In genomic region chr17:44063704-44064639, GRCh38 we compare ENCODE assay signal across 12 cellular contexts. TPM values are rescaled to one million over a fixed set of nuclear protein-coding genes. Genes with fewer than 3 reads are reported as not detected.
DNase-seq lines count a peak whose midpoint lies in the region; ATAC-seq, FAIRE-seq and TF ChIP-seq lines count a peak whose summit lies in the region.
"Had no signal": no experiment of that assay in that cellular context is flagged by ENCODE, and none has a peak within 500 bp of the region (broad histone marks: within the 10 kb centered on the region; RNA-seq: fewer than 3 reads in every experiment).

No MANE protein-coding gene starts in this region.

- DNase-seq in A549 (ENCODE audit: low read depth in 1 of 2, low spot score in 1 of 2) (no peak), T-helper 17 cell (no peak), glutamatergic neuron (no peak), mucosa of gallbladder (ENCODE audit: low spot score) (no peak), DMS53 (lab: John Stamatoyannopoulos, UW) (no peak)
- DNase-seq in CD8-positive, alpha-beta T cell, result no peak
- no peak for DNase-seq in NK-92 treated with Interleukin-12 subunit alpha and Interleukin-12 subunit beta, amount 100 ng/mL, for 24 hours (lab: John Stamatoyannopoulos, UW)
- no peak for DNase-seq in effector memory CD4-positive, alpha-beta T cell
- DNase-seq: C1 segment of cervical spinal cord, hypothalamus, T-helper 9 cell had no signal

- peak overlapping the region; percentile 88 for H3K4me2 ChIP-seq in A549

- H3K36me3 Mint-ChIP-seq in CD8-positive, alpha-beta T cell, result peaks cover 46% of the 10 kb centered on the region
- H3K36me3 Mint-ChIP-seq in T-helper 17 cell (ENCODE audit: low read depth) (no peaks in the 10 kb centered on the region), glutamatergic neuron (ENCODE audit: unreplicated experiment) (no peaks in the 10 kb centered on the region)

- no peaks in the 10 kb centered on the region for H3K27me3 Mint-ChIP-seq in CD8-positive, alpha-beta T cell (ENCODE audit: low read depth)
- H3K27me3 Mint-ChIP-seq in T-helper 17 cell (no peaks in the 10 kb centered on the region), glutamatergic neuron (ENCODE audit: unreplicated experiment) (peaks cover 4% of the 10 kb centered on the region)

- CTCF ChIA-PET in A549 (lab: Yijun Ruan, JAX), result interaction anchor here (1.0 to 6.5 kb wide), 7 partner anchors 9 to 60 kb away, joined by 3 to 27 read pairs (median 6); partner anchors contain the start of gene HDAC5
- CTCF ChIA-PET in CD8-positive, alpha-beta T cell (lab: Charles Lee), result interaction anchor here (0.7 kb wide), 1 partner anchor 20 kb away, joined by 3 read pairs; no protein-coding TSS in a partner anchor

- FAIRE-seq in A549 (lab: Jason Lieb, UNC), result no peak
- FAIRE-seq: bronchial epithelial cell had no signal

- intact Hi-C loops in CD8-positive, alpha-beta T cell (cut with DNase I, micrococcal nuclease), result loop anchor here in 1 of 2 experiments (10.0 kb wide), 1 partner anchor 281 kb away; the partner anchor contains the start of gene GRN

- ATAC-seq in A549 (no peak), T-helper 17 cell (no peak)
- ATAC-seq in CD8-positive, alpha-beta T cell, result no peak

- no peaks in the 10 kb centered on the region for H3K27me3 ChIP-seq in CD8-positive, alpha-beta T cell (ENCODE audit: insufficient read depth, low read length)
- H3K27me3 ChIP-seq in effector memory CD4-positive, alpha-beta T cell (replicated peaks; ENCODE audit: control insufficient read depth, insufficient read depth, low read length, poor library complexity, severe bottlenecking), result no peaks in the 10 kb centered on the region

- H3K4me3 Mint-ChIP-seq in CD8-positive, alpha-beta T cell, result peak overlapping the region; percentile 29
- H3K4me3 Mint-ChIP-seq in T-helper 17 cell (no peak overlapping the region), glutamatergic neuron (ENCODE audit: unreplicated experiment) (no peak overlapping the region)

- TF ChIP-seq POLR2A in A549 (IDR thresholded peaks at IDR 0.05; ENCODE audit: low read length), result no peak

- no peak overlapping the region for H3K4me3 ChIP-seq in A549
- no peak overlapping the region for H3K4me3 ChIP-seq in CD8-positive, alpha-beta T cell (ENCODE audit: low read depth, low read length)
- no peak overlapping the region for H3K4me3 ChIP-seq in effector memory CD4-positive, alpha-beta T cell (ENCODE audit: insufficient read depth, low read depth, low read length, poor library complexity, severe bottlenecking)

- 88% methylated on average over 10 of the region's 10 CpGs for whole genome bisulfite sequencing in A549 (ENCODE audit: missing lambda C conversion rate)

- no peak for TF ChIP-seq EP300 in A549 (IDR thresholded peaks at IDR 0.05)

- TF ChIP-seq CTCF in A549 (IDR thresholded peaks at IDR 0.05), result no peak
- no peak for TF ChIP-seq CTCF in CD8-positive, alpha-beta T cell (IDR thresholded peaks at IDR 0.05)
- TF ChIP-seq CTCF in glutamatergic neuron (IDR thresholded peaks at IDR 0.05; ENCODE audit: partially characterized antibody, unreplicated experiment), result no peak

- peaks cover 6% of the 10 kb centered on the region for H3K36me3 ChIP-seq in CD8-positive, alpha-beta T cell (ENCODE audit: insufficient read depth, low read length)
- peaks cover 3% of the 10 kb centered on the region for H3K36me3 ChIP-seq in effector memory CD4-positive, alpha-beta T cell (ENCODE audit: control insufficient read depth, insufficient read depth, low read length)

- H3K4me1 Mint-ChIP-seq in CD8-positive, alpha-beta T cell (ENCODE audit: low read depth), result peaks cover 55% of the 10 kb centered on the region
- H3K4me1 Mint-ChIP-seq in T-helper 17 cell (peaks cover 38% of the 10 kb centered on the region), glutamatergic neuron (ENCODE audit: low read depth, unreplicated experiment) (peaks cover 5% of the 10 kb centered on the region)

- H3K27ac ChIP-seq in A549, result no peak overlapping the region
- no peak overlapping the region for H3K27ac ChIP-seq in CD8-positive, alpha-beta T cell (ENCODE audit: low read depth, low read length)
- no peak overlapping the region for H3K27ac ChIP-seq in effector memory CD4-positive, alpha-beta T cell (ENCODE audit: insufficient read depth, low read length, poor library complexity, severe bottlenecking)

- no peak for TF ChIP-seq RAD21 in A549 (conservative IDR thresholded peaks at IDR 0.05 in 1 of 2, IDR thresholded peaks at IDR 0.05 in 1 of 2)

- H3K9me3 ChIP-seq in A549 (no peaks in the 10 kb centered on the region), T-helper 17 cell (ENCODE audit: control insufficient read depth, low read length, poor library complexity, severe bottlenecking) (no peaks in the 10 kb centered on the region)
- H3K9me3 ChIP-seq in CD8-positive, alpha-beta T cell (ENCODE audit: low read length), result no peaks in the 10 kb centered on the region
- no peaks in the 10 kb centered on the region for H3K9me3 ChIP-seq in effector memory CD4-positive, alpha-beta T cell (ENCODE audit: control insufficient read depth, low read length)

- H3K9me3 Mint-ChIP-seq in CD8-positive, alpha-beta T cell, result no peaks in the 10 kb centered on the region
- H3K9me3 Mint-ChIP-seq in glutamatergic neuron (ENCODE audit: unreplicated experiment), result peaks cover 3% of the 10 kb centered on the region

- POLR2A ChIA-PET in A549 (lab: Yijun Ruan, JAX), result no interaction called here
- POLR2A ChIA-PET in CD8-positive, alpha-beta T cell (lab: Charles Lee), result no interaction called here

- no peak overlapping the region for H3K27ac Mint-ChIP-seq in CD8-positive, alpha-beta T cell
- peak overlapping the region; percentile 14 for H3K27ac Mint-ChIP-seq in T-helper 17 cell
- peak overlapping the region; percentile 67 for H3K27ac Mint-ChIP-seq in glutamatergic neuron (ENCODE audit: unreplicated experiment)

- peaks cover 23% of the 10 kb centered on the region for H3K4me1 ChIP-seq in A549
- peaks cover 7% of the 10 kb centered on the region for H3K4me1 ChIP-seq in CD8-positive, alpha-beta T cell (ENCODE audit: insufficient read depth, low read length)
- H3K4me1 ChIP-seq in effector memory CD4-positive, alpha-beta T cell (ENCODE audit: control insufficient read depth, insufficient read depth, low read length, poor library complexity, severe bottlenecking), result peaks cover 10% of the 10 kb centered on the region

TF ChIP-seq in A549, 52 proteins besides CTCF, POLR2A, EP300 and RAD21:
- no peak for TF ChIP-seq HOXB13 (CRISPR knock-in tag; IDR thresholded peaks at IDR 0.05; ENCODE audit: low read depth)
- TF ChIP-seq, protein P1, sequence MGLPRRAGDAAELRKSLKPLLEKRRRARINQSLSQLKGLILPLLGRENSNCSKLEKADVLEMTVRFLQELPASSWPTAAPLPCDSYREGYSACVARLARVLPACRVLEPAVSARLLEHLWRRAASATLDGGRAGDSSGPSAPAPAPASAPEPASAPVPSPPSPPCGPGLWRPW (IDR thresholded peaks at IDR 0.05), result no peak

RNA-seq across cellular contexts. Expression of gene LSM12, which starts 2.5 kb away (rescaled TPM):
- polyA plus RNA-seq in A549 (2011; rRNA removed) (64.9 and 75.0 TPM in 2 replicates), A549 (2017; fragmentation: RNase III; extraction: RNeasy Plus Mini Kit Qiagen cat#74134 plus additional on column Dnase treatment) (42.4 to 43.9 TPM (median 43.1 TPM) in 3 replicates)
- polyA plus RNA-seq in A549 (2012; cell fraction: cytosol; rRNA removed), result 33.6 and 38.9 TPM in 2 replicates
- polyA plus RNA-seq in A549 (2012; cell fraction: nucleus; rRNA removed), result 15.7 and 19.4 TPM in 2 replicates
- 72.8 and 73.5 TPM in 2 replicates for polyA minus RNA-seq in A549 (2011; rRNA and poly(A)+ RNA removed)
- 10 to 100 TPM; 39.8 to 40.5 TPM for total RNA-seq in CD8-positive, alpha-beta T cell
- total RNA-seq in T-helper 17 cell (10 to 100 TPM; 35.3 to 46.5 TPM), glutamatergic neuron (ENCODE audit: unreplicated experiment) (57.9 TPM), mucosa of gallbladder (47.3 TPM)

RNA-seq across cellular contexts. Expression of gene G6PC3, which starts 6.6 kb away (rescaled TPM):
- 104 TPM in 2 replicates for polyA plus RNA-seq in A549 (2011; rRNA removed)
- polyA plus RNA-seq in A549 (2012; cell fraction: cytosol; rRNA removed), result 216 and 285 TPM in 2 replicates
- 173 and 235 TPM in 2 replicates for polyA plus RNA-seq in A549 (2012; cell fraction: nucleus; rRNA removed)
- polyA plus RNA-seq in A549 (2017; fragmentation: RNase III; extraction: RNeasy Plus Mini Kit Qiagen cat#74134 plus additional on column Dnase treatment), result 122 to 130 TPM (median 128 TPM) in 3 replicates
- polyA minus RNA-seq in A549 (2011; rRNA and poly(A)+ RNA removed), result 147 and 151 TPM in 2 replicates
- total RNA-seq in CD8-positive, alpha-beta T cell, result 1 to 10 TPM; 4.8 to 5.9 TPM
- total RNA-seq in T-helper 17 cell, result 10 to 100 TPM; 10.9 to 13.8 TPM
- 51.2 TPM for total RNA-seq in glutamatergic neuron (ENCODE audit: unreplicated experiment)
- 62.3 TPM for total RNA-seq in mucosa of gallbladder

RNA-seq across cellular contexts. Expression of gene TMEM101, which starts 49.2 kb away (rescaled TPM):
- polyA plus RNA-seq in A549 (2011; rRNA removed) (38.2 and 40.3 TPM in 2 replicates), A549 (2017; fragmentation: RNase III; extraction: RNeasy Plus Mini Kit Qiagen cat#74134 plus additional on column Dnase treatment) (29.6 to 33.5 TPM (median 32.2 TPM) in 3 replicates)
- polyA plus RNA-seq in A549 (2012; cell fraction: cytosol; rRNA removed), result 53.9 and 59.4 TPM in 2 replicates
- 64.5 and 68.1 TPM in 2 replicates for polyA plus RNA-seq in A549 (2012; cell fraction: nucleus; rRNA removed)
- polyA minus RNA-seq in A549 (2011; rRNA and poly(A)+ RNA removed), result 37.8 and 44.1 TPM in 2 replicates
- 1 to 10 TPM; 8.1 to 8.7 TPM for total RNA-seq in CD8-positive, alpha-beta T cell
- total RNA-seq in T-helper 17 cell (10 to 100 TPM; 10.5 to 11.8 TPM), glutamatergic neuron (ENCODE audit: unreplicated experiment) (22.6 TPM), mucosa of gallbladder (33.4 TPM)

RNA-seq across cellular contexts. Expression of gene HDAC5, which starts 59.5 kb away (rescaled TPM):
- polyA plus RNA-seq in A549 (2011; rRNA removed), result 3.1 and 5.7 TPM in 2 replicates
- polyA plus RNA-seq in A549 (2012; cell fraction: cytosol; rRNA removed), result 1.9 and 3.7 TPM in 2 replicates
- 11.9 and 12.9 TPM in 2 replicates for polyA plus RNA-seq in A549 (2012; cell fraction: nucleus; rRNA removed)
- 3.2 to 7.1 TPM (median 4.5 TPM) in 3 replicates for polyA plus RNA-seq in A549 (2017; fragmentation: RNase III; extraction: RNeasy Plus Mini Kit Qiagen cat#74134 plus additional on column Dnase treatment)
- polyA minus RNA-seq in A549 (2011; rRNA and poly(A)+ RNA removed), result 8.4 and 11.0 TPM in 2 replicates
- total RNA-seq in CD8-positive, alpha-beta T cell, result 10 to 100 TPM; 95.6 to 96.3 TPM
- 10 to 100 TPM; 83.6 to 96.5 TPM for total RNA-seq in T-helper 17 cell
- total RNA-seq in glutamatergic neuron (ENCODE audit: unreplicated experiment), result 185 TPM
- 87.4 TPM for total RNA-seq in mucosa of gallbladder

RNA-seq across cellular contexts. Expression of gene NAGS, which starts 59.5 kb away (rescaled TPM):
- polyA plus RNA-seq in A549 (2011; rRNA removed) (0.61 and 0.66 TPM in 2 replicates), A549 (2017; fragmentation: RNase III; extraction: RNeasy Plus Mini Kit Qiagen cat#74134 plus additional on column Dnase treatment) (0.76 to 0.88 TPM (median 0.77 TPM) in 3 replicates)
- 0.49 and 0.75 TPM in 2 replicates for polyA plus RNA-seq in A549 (2012; cell fraction: cytosol; rRNA removed)
- polyA plus RNA-seq in A549 (2012; cell fraction: nucleus; rRNA removed), result 0.40 and 0.59 TPM in 2 replicates
- polyA minus RNA-seq in A549 (2011; rRNA and poly(A)+ RNA removed), result 0.68 and 0.91 TPM in 2 replicates
- total RNA-seq in CD8-positive, alpha-beta T cell, result under 1 TPM; 0.41 to 0.69 TPM
- total RNA-seq in T-helper 17 cell (under 1 TPM; 0.21 to 0.42 TPM), glutamatergic neuron (ENCODE audit: unreplicated experiment) (0.49 TPM), mucosa of gallbladder (3.6 TPM)
